In genomic region chr6:100203391-100203790, GRCh38 we compare ENCODE assay signal across 15 cellular contexts.
DNase-seq lines count a peak whose midpoint lies in the region; ATAC-seq and TF ChIP-seq lines count a peak whose summit lies in the region.
"Had no signal": no experiment of that assay in that cellular context is flagged by ENCODE, and none has a peak within 500 bp of the region (broad histone marks: within the 10 kb centered on the region; RNA-seq: fewer than 3 reads in every experiment).

No MANE protein-coding gene starts in this region.

- H3K27me3 ChIP-seq in MG63, result no peaks in the 10 kb centered on the region
- H3K27me3 ChIP-seq: esophagus muscularis mucosa had no signal

- no peaks in the 10 kb centered on the region for H3K9me3 Mint-ChIP-seq in glutamatergic neuron (ENCODE audit: unreplicated experiment)

- H3K4me1 Mint-ChIP-seq in glutamatergic neuron (ENCODE audit: low read depth, unreplicated experiment), result peaks cover 15% of the 10 kb centered on the region
- H3K4me1 Mint-ChIP-seq: CD4-positive, CD25-positive, alpha-beta regulatory T cell had no signal

- peaks cover 13% of the 10 kb centered on the region for H3K9me3 ChIP-seq in MG63
- H3K9me3 ChIP-seq: esophagus muscularis mucosa had no signal

- H3K27me3 Mint-ChIP-seq in glutamatergic neuron (ENCODE audit: unreplicated experiment), result no peaks in the 10 kb centered on the region
- H3K27me3 Mint-ChIP-seq: activated naive CD8-positive, alpha-beta T cell; CD4-positive, CD25-positive, alpha-beta regulatory T cell had no signal

- no peak for TF ChIP-seq CTCF in AG09309 (IDR thresholded peaks at IDR 0.05; ENCODE audit: control insufficient read depth, insufficient read depth, low read depth, low read length, missing control alignments)
- TF ChIP-seq CTCF in glutamatergic neuron (IDR thresholded peaks at IDR 0.05; ENCODE audit: partially characterized antibody, unreplicated experiment), result no peak

- H3K36me3 ChIP-seq in MG63, result no peaks in the 10 kb centered on the region
- H3K36me3 ChIP-seq: esophagus muscularis mucosa had no signal

- H3K4me3 ChIP-seq in AG09309 (ENCODE audit: control insufficient read depth, low read depth, low read length) (no peak overlapping the region), MG63 (no peak overlapping the region)
- H3K4me3 ChIP-seq: esophagus muscularis mucosa had no signal

- no peak overlapping the region for H3K27ac Mint-ChIP-seq in glutamatergic neuron (ENCODE audit: unreplicated experiment)
- H3K27ac Mint-ChIP-seq: activated naive CD8-positive, alpha-beta T cell; CD4-positive, CD25-positive, alpha-beta regulatory T cell had no signal

- DNase-seq in AG09309 (ENCODE audit: low read depth) (peak; percentile 98), MG63 (peak; percentile 47), amniotic stem cell (lab: John Stamatoyannopoulos, UW) (peak; percentile 88), kidney glomerular epithelial cell (lab: John Stamatoyannopoulos, UW) (peak; percentile 61), glutamatergic neuron (no peak)
- DNase-seq in activated CD4-positive, alpha-beta T cell treated with anti-CD3 and anti-CD28 coated beads for 4 hours, result no peak
- DNase-seq in activated CD8-positive, alpha-beta memory T cell treated with anti-CD3 and anti-CD28 coated beads, Interleukin-2, amount 50 U/mL, for 48 hours, result no peak
- DNase-seq: activated CD4-positive, alpha-beta T cell treated with anti-CD3 and anti-CD28 coated beads, Interleukin-2, amount 50 U/mL, for 1 hour; CD4-positive, CD25-positive, alpha-beta regulatory T cell; NCI-H1092; small intestine; stimulated activated naive CD4-positive, alpha-beta T cell treated with Interleukin-2 at 50 U/mL for 16 hours had no signal

- H3K36me3 Mint-ChIP-seq in glutamatergic neuron (ENCODE audit: unreplicated experiment), result peaks cover 4% of the 10 kb centered on the region
- H3K36me3 Mint-ChIP-seq: activated naive CD8-positive, alpha-beta T cell; CD4-positive, CD25-positive, alpha-beta regulatory T cell had no signal

- H3K4me3 Mint-ChIP-seq in glutamatergic neuron (ENCODE audit: unreplicated experiment), result no peak overlapping the region
- H3K4me3 Mint-ChIP-seq: activated naive CD8-positive, alpha-beta T cell; CD4-positive, CD25-positive, alpha-beta regulatory T cell had no signal

- ATAC-seq in HG03439 (IDR thresholded peaks at IDR 0.05; ENCODE audit: unreplicated experiment), result no peak

Comparison
In these comparisons a context has a peak if more than half of its experiments do, and no peak if none do; other contexts are left out.
1. DNase-seq: peak in AG09309 (single experiment), MG63 (single experiment), amniotic stem cell (single experiment) and kidney glomerular epithelial cell (single experiment); none in activated CD4-positive, alpha-beta T cell treated with anti-CD3 and anti-CD28 coated beads for 4 hours (0 of 2), activated CD8-positive, alpha-beta memory T cell treated with anti-CD3 and anti-CD28 coated beads, Interleukin-2, amount 50 U/mL, for 48 hours (single experiment) and glutamatergic neuron (single experiment).